8 cellular contexts compared by ENCODE assay signal in genomic region chr10:3484306-3485187, GRCh38.
A peak's percentile ranks its signal among the peaks of the same experiment; 100 is the strongest.
DNase-seq lines count a peak whose midpoint lies in the region; ATAC-seq and TF ChIP-seq lines count a peak whose summit lies in the region.

No MANE protein-coding gene starts in this region.

- H3K27ac ChIP-seq in prostate gland = no peak overlapping the region

- intact Hi-C loops in prostate gland (cut with DNase I) = loop anchor here (10.0 kb wide), 1 partner anchor 230 kb away; no protein-coding TSS in a partner anchor

- in situ Hi-C loops in ACHN (cut with HindIII; ENCODE audit: low pct_ligation_motif_present, low pct_unique_long_range_greater_than_20kb, low sequenced_read_pairs) = no loop called here

- peak; percentile 29 for DNase-seq in NCI-H146 treated with DMSO at 0.1 percent for 48 hours (lab: John Stamatoyannopoulos, UW; ENCODE audit: unreplicated experiment)
- DNase-seq in hepatic stellate cell (ENCODE audit: low spot score) = peak; percentile 70
- DNase-seq in NCI-H128 (lab: John Stamatoyannopoulos, UW; ENCODE audit: unreplicated experiment) = no peak
- no peak for DNase-seq in GOT3 (lab: John Stamatoyannopoulos, UW)
- no peak for DNase-seq in ACHN
- no peak for DNase-seq in prostate gland (ENCODE audit: low spot score)

- H3K36me3 ChIP-seq in prostate gland = no peaks in the 10 kb centered on the region

- no peaks in the 10 kb centered on the region for H3K4me1 ChIP-seq in prostate gland (replicated peaks)

- no peak for TF ChIP-seq CTCF in prostate gland (IDR thresholded peaks at IDR 0.05)

- H3K9me3 ChIP-seq in prostate gland = no peaks in the 10 kb centered on the region

- H3K4me3 ChIP-seq in prostate gland = no peak overlapping the region

- TF ChIP-seq POLR2A in prostate gland (IDR thresholded peaks at IDR 0.05) = no peak

- ATAC-seq in GM18499 (IDR thresholded peaks at IDR 0.05; ENCODE audit: insufficient read depth, unreplicated experiment) (peak; percentile 45), GM21825 (IDR thresholded peaks at IDR 0.05; ENCODE audit: unreplicated experiment) (peak; percentile 66)

- WGBS in prostate gland = 72% methylated on average over 22 of the region's 22 CpGs

- no peaks in the 10 kb centered on the region for H3K27me3 ChIP-seq in prostate gland (replicated peaks; ENCODE audit: insufficient read depth)

Comparison
In these comparisons a context has a peak if more than half of its experiments do, and no peak if none do; other contexts are left out.
1. DNase-seq: peak in NCI-H146 treated with DMSO at 0.1 percent for 48 hours (single experiment) and hepatic stellate cell (single experiment); none in NCI-H128 (single experiment), GOT3 (single experiment), ACHN (single experiment) and prostate gland (single experiment).